In the genomic region with DNA sequence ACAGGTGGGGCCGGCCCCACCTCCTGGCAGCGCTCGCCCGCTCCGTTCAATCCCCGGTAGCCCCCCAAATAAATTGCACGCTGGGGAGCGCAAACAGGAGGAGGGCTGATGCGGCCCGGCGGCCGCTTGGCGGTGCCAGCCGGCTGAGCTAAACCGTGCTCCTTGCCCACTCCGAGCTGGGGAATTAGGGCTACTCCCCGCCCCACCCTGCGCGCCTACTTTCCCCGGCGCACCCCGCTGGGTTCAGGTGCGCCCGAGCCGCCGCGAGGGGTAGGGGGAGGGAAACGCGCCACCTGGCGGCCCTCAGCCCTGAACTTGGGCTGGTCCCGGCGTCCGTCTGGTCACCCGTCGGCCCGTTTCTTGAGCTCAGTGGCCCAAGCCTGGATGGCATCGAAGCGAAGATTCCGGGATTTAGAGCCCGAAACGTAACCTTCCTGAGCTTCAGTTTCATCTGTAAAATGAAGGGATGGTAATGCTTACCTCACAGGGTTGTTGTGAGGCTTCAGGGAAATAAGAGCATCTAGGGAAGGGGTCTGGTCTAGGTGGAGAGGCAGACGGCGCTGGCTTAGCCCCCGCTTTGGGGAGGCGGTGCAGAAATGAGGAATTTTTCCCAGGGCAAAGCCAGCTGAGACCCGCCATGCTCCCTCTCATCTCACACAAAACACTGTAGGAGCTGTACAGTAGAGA, we compare ENCODE assay signal across 1 cellular context.
A peak's percentile ranks its signal among the peaks of the same experiment; 100 is the strongest.
TF ChIP-seq lines count a peak whose summit lies in the region.

No MANE protein-coding gene starts in this region.

TF ChIP-seq in HepG2, 621 proteins besides CTCF, POLR2A, EP300 and RAD21 (continued from another document and continues in another):
- TF ChIP-seq, protein P1, sequence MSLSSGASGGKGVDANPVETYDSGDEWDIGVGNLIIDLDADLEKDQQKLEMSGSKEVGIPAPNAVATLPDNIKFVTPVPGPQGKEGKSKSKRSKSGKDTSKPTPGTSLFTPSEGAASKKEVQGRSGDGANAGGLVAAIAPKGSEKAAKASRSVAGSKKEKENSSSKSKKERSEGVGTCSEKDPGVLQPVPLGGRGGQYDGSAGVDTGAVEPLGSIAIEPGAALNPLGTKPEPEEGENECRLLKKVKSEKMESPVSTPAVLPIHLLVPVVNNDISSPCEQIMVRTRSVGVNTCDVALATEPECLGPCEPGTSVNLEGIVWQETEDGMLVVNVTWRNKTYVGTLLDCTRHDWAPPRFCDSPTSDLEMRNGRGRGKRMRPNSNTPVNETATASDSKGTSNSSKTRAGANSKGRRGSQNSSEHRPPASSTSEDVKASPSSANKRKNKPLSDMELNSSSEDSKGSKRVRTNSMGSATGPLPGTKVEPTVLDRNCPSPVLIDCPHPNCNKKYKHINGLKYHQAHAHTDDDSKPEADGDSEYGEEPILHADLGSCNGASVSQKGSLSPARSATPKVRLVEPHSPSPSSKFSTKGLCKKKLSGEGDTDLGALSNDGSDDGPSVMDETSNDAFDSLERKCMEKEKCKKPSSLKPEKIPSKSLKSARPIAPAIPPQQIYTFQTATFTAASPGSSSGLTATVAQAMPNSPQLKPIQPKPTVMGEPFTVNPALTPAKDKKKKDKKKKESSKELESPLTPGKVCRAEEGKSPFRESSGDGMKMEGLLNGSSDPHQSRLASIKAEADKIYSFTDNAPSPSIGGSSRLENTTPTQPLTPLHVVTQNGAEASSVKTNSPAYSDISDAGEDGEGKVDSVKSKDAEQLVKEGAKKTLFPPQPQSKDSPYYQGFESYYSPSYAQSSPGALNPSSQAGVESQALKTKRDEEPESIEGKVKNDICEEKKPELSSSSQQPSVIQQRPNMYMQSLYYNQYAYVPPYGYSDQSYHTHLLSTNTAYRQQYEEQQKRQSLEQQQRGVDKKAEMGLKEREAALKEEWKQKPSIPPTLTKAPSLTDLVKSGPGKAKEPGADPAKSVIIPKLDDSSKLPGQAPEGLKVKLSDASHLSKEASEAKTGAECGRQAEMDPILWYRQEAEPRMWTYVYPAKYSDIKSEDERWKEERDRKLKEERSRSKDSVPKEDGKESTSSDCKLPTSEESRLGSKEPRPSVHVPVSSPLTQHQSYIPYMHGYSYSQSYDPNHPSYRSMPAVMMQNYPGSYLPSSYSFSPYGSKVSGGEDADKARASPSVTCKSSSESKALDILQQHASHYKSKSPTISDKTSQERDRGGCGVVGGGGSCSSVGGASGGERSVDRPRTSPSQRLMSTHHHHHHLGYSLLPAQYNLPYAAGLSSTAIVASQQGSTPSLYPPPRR (CRISPR knock-in tag; IDR thresholded peaks at IDR 0.05; ENCODE audit: borderline replicate concordance): no peak
- TF ChIP-seq ZNF430 (CRISPR knock-in tag; IDR thresholded peaks at IDR 0.05): no peak
- no peak for TF ChIP-seq ZNF780A (CRISPR knock-in tag; IDR thresholded peaks at IDR 0.05)
- no peak for TF ChIP-seq HES4 (CRISPR knock-in tag; IDR thresholded peaks at IDR 0.05; ENCODE audit: borderline replicate concordance)
- no peak for TF ChIP-seq SP2 (CRISPR knock-in tag; IDR thresholded peaks at IDR 0.05)
- TF ChIP-seq, protein P2, sequence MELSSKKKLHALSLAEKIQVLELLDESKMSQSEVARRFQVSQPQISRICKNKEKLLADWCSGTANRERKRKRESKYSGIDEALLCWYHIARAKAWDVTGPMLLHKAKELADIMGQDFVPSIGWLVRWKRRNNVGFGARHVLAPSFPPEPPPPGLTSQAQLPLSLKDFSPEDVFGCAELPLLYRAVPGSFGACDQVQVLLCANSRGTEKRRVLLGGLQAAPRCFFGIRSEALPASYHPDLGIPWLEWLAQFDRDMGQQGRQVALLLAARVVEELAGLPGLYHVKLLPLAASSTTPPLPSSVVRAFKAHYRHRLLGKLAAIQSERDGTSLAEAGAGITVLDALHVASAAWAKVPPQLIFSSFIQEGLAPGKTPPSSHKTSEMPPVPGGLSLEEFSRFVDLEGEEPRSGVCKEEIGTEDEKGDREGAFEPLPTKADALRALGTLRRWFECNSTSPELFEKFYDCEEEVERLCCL (CRISPR knock-in tag; IDR thresholded peaks at IDR 0.05; ENCODE audit: borderline replicate concordance): no peak
- peak; percentile 20 for TF ChIP-seq RBM39 (IDR thresholded peaks at IDR 0.05; ENCODE audit: low read depth, low read length, poor library complexity, severe bottlenecking)
- TF ChIP-seq DNMT3B (CRISPR knock-in tag; conservative IDR thresholded peaks at IDR 0.05): no peak
- no peak for TF ChIP-seq ATRX (CRISPR knock-in tag; IDR thresholded peaks at IDR 0.05; ENCODE audit: borderline replicate concordance)
- no peak for TF ChIP-seq ZNF230 (CRISPR knock-in tag; IDR thresholded peaks at IDR 0.05)
- TF ChIP-seq, protein P3, sequence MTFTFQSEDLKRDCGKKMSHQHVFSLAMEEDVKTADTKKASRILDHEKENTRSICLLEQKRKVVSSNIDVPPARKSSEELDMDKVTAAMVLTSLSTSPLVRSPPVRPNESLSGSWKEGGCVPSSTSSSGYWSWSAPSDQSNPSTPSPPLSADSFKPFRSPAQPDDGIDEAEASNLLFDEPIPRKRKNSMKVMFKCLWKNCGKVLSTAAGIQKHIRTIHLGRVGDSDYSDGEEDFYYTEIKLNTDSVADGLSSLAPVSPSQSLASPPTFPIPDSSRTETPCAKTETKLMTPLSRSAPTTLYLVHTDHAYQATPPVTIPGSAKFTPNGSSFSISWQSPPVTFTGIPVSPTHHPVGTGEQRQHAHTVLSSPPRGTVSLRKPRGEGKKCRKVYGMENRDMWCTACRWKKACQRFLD (CRISPR knock-in tag; IDR thresholded peaks at IDR 0.05; ENCODE audit: borderline replicate concordance): no peak
- TF ChIP-seq POLR2AphosphoS2 (IDR thresholded peaks at IDR 0.05; ENCODE audit: low read depth, low read length): no peak
- TF ChIP-seq, protein P4, sequence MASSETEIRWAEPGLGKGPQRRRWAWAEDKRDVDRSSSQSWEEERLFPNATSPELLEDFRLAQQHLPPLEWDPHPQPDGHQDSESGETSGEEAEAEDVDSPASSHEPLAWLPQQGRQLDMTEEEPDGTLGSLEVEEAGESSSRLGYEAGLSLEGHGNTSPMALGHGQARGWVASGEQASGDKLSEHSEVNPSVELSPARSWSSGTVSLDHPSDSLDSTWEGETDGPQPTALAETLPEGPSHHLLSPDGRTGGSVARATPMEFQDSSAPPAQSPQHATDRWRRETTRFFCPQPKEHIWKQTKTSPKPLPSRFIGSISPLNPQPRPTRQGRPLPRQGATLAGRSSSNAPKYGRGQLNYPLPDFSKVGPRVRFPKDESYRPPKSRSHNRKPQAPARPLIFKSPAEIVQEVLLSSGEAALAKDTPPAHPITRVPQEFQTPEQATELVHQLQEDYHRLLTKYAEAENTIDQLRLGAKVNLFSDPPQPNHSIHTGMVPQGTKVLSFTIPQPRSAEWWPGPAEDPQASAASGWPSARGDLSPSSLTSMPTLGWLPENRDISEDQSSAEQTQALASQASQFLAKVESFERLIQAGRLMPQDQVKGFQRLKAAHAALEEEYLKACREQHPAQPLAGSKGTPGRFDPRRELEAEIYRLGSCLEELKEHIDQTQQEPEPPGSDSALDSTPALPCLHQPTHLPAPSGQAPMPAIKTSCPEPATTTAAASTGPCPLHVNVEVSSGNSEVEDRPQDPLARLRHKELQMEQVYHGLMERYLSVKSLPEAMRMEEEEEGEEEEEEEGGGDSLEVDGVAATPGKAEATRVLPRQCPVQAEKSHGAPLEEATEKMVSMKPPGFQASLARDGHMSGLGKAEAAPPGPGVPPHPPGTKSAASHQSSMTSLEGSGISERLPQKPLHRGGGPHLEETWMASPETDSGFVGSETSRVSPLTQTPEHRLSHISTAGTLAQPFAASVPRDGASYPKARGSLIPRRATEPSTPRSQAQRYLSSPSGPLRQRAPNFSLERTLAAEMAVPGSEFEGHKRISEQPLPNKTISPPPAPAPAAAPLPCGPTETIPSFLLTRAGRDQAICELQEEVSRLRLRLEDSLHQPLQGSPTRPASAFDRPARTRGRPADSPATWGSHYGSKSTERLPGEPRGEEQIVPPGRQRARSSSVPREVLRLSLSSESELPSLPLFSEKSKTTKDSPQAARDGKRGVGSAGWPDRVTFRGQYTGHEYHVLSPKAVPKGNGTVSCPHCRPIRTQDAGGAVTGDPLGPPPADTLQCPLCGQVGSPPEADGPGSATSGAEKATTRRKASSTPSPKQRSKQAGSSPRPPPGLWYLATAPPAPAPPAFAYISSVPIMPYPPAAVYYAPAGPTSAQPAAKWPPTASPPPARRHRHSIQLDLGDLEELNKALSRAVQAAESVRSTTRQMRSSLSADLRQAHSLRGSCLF (CRISPR knock-in tag; IDR thresholded peaks at IDR 0.05; ENCODE audit: borderline replicate concordance): no peak
- 0 out of 2 replicates have a peak, but pooled peaks have one; percentile 12 for TF ChIP-seq ZNF644 (CRISPR knock-in tag; IDR thresholded peaks at IDR 0.05; ENCODE audit: low read depth)
- no peak for TF ChIP-seq ZSCAN31 (CRISPR knock-in tag; IDR thresholded peaks at IDR 0.05; ENCODE audit: low read depth)
- no peak for TF ChIP-seq ZNF883 (CRISPR knock-in tag; IDR thresholded peaks at IDR 0.05; ENCODE audit: not compliant biosample characterization)
- TF ChIP-seq ZNF501 (CRISPR knock-in tag; IDR thresholded peaks at IDR 0.05): no peak
- TF ChIP-seq ZBTB20 (CRISPR knock-in tag; IDR thresholded peaks at IDR 0.05; ENCODE audit: borderline replicate concordance, low read depth): peak; percentile 52; the same call in 1 of the 2 replicates
- TF ChIP-seq ZBTB3 (CRISPR knock-in tag; IDR thresholded peaks at IDR 0.05; ENCODE audit: borderline replicate concordance, low read depth): no peak
- no peak for TF ChIP-seq ZKSCAN5 (CRISPR knock-in tag; IDR thresholded peaks at IDR 0.05)
- TF ChIP-seq KDM5B (CRISPR knock-in tag; IDR thresholded peaks at IDR 0.05; ENCODE audit: borderline replicate concordance): peak; percentile 68
- no peak for TF ChIP-seq FOXK1 (CRISPR knock-in tag; IDR thresholded peaks at IDR 0.05; ENCODE audit: borderline replicate concordance, low read depth)
- TF ChIP-seq, protein P5, sequence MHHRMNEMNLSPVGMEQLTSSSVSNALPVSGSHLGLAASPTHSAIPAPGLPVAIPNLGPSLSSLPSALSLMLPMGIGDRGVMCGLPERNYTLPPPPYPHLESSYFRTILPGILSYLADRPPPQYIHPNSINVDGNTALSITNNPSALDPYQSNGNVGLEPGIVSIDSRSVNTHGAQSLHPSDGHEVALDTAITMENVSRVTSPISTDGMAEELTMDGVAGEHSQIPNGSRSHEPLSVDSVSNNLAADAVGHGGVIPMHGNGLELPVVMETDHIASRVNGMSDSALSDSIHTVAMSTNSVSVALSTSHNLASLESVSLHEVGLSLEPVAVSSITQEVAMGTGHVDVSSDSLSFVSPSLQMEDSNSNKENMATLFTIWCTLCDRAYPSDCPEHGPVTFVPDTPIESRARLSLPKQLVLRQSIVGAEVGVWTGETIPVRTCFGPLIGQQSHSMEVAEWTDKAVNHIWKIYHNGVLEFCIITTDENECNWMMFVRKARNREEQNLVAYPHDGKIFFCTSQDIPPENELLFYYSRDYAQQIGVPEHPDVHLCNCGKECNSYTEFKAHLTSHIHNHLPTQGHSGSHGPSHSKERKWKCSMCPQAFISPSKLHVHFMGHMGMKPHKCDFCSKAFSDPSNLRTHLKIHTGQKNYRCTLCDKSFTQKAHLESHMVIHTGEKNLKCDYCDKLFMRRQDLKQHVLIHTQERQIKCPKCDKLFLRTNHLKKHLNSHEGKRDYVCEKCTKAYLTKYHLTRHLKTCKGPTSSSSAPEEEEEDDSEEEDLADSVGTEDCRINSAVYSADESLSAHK (CRISPR knock-in tag; IDR thresholded peaks at IDR 0.05; ENCODE audit: borderline replicate concordance): no peak
- TF ChIP-seq, protein P6, sequence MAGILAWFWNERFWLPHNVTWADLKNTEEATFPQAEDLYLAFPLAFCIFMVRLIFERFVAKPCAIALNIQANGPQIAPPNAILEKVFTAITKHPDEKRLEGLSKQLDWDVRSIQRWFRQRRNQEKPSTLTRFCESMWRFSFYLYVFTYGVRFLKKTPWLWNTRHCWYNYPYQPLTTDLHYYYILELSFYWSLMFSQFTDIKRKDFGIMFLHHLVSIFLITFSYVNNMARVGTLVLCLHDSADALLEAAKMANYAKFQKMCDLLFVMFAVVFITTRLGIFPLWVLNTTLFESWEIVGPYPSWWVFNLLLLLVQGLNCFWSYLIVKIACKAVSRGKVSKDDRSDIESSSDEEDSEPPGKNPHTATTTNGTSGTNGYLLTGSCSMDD (CRISPR knock-in tag; IDR thresholded peaks at IDR 0.05): no peak
- TF ChIP-seq KLF13 (CRISPR knock-in tag; IDR thresholded peaks at IDR 0.05): no peak
- TF ChIP-seq ZFP62 (CRISPR knock-in tag; IDR thresholded peaks at IDR 0.05): no peak
- 0 out of 2 replicates have a peak, but pooled peaks have one; percentile 44 for TF ChIP-seq MAZ (IDR thresholded peaks at IDR 0.05; ENCODE audit: borderline replicate concordance, low read depth, low read length)
- TF ChIP-seq MAZ (CRISPR knock-in tag; IDR thresholded peaks at IDR 0.05; ENCODE audit: low read depth): peak; percentile 79
- no peak for TF ChIP-seq ZNF616 (CRISPR knock-in tag; IDR thresholded peaks at IDR 0.05; ENCODE audit: low read depth)
- no peak for TF ChIP-seq HOXA7 (CRISPR knock-in tag; IDR thresholded peaks at IDR 0.05)
- no peak for TF ChIP-seq ZNF713 (CRISPR knock-in tag; IDR thresholded peaks at IDR 0.05)
- TF ChIP-seq TSC22D2 (CRISPR knock-in tag; IDR thresholded peaks at IDR 0.05; ENCODE audit: borderline replicate concordance): no peak
- TF ChIP-seq NCOA2 (CRISPR knock-in tag; IDR thresholded peaks at IDR 0.05): 0 out of 2 replicates have a peak, but pooled peaks have one; percentile 12
- no peak for TF ChIP-seq ZNF160 (CRISPR knock-in tag; IDR thresholded peaks at IDR 0.05)
- no peak for TF ChIP-seq NKX3-1 (CRISPR knock-in tag; IDR thresholded peaks at IDR 0.05)
- peak; percentile 47; the same call in 1 of the 2 replicates for TF ChIP-seq PHF8 (CRISPR knock-in tag; IDR thresholded peaks at IDR 0.05)
- no peak for TF ChIP-seq ZNF510 (CRISPR knock-in tag; IDR thresholded peaks at IDR 0.05; ENCODE audit: low read depth)
- TF ChIP-seq ZNF337 (CRISPR knock-in tag; IDR thresholded peaks at IDR 0.05; ENCODE audit: borderline replicate concordance, low read depth): no peak
- TF ChIP-seq ZNF614 (CRISPR knock-in tag; IDR thresholded peaks at IDR 0.05; ENCODE audit: borderline replicate concordance): 0 out of 2 replicates have a peak, but pooled peaks have one; percentile 26
- no peak for TF ChIP-seq RORA (CRISPR knock-in tag; IDR thresholded peaks at IDR 0.05)
- TF ChIP-seq KAT2B (IDR thresholded peaks at IDR 0.05; ENCODE audit: borderline replicate concordance, low read depth, low read length): no peak
- peak; percentile 27; the same call in 1 of the 2 replicates for TF ChIP-seq NFATC3 (CRISPR knock-in tag; IDR thresholded peaks at IDR 0.05)
- TF ChIP-seq RXRA (CRISPR knock-in tag; IDR thresholded peaks at IDR 0.05): peak; percentile 70; the same call in 1 of the 2 replicates
